ENCODE assay signal across 13 cellular contexts in the genomic region with DNA sequence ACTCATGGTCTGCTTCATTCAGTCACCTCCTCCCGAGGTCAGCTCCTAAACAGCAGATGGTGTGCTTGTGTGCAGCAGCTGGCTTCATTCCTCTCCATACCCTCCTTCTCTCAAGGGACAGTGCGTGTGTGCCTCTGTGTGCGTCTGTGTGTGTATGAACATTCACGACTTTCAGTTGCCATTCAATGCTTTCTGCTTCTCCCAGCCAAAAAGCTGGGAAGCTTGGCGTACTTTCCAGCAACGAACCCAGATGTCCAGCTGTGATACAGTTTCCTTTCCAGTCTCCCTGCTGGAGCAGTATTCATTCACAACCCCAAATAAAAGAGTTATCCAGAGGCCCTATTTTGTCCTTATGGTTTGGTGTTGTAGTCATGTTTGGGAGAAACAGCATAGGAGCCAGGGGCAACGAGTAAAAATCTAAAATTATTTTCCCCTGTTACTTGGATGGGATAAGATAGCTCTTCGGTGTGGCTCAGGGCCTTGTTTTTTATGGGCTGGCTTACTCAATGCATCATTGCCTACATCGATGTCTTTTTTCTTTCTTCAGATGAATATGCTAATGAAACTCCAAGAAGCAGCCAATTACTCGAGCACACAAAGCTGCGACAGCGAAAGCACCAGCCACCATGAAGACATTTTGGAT.
DNase-seq lines count a peak whose midpoint lies in the region; ATAC-seq lines count a peak whose summit lies in the region.
"Had no signal": no experiment of that assay in that cellular context is flagged by ENCODE, and none has a peak within 500 bp of the region (broad histone marks: within the 10 kb centered on the region; RNA-seq: fewer than 3 reads in every experiment).

No MANE protein-coding gene starts in this region.

- no peaks in the 10 kb centered on the region for H3K27me3 ChIP-seq in BLaER1 treated with 17β-estradiol and CSF1 and Interleukin-3, amounts not matched to agents 10 nM and 100 nM
- H3K27me3 ChIP-seq: foreskin keratinocyte, pancreas had no signal

- CTCF ChIA-PET in activated naive CD4-positive, alpha-beta T cell treated with anti-CD3 and anti-CD28 coated beads for 36 hours (lab: Charles Lee), result no interaction called here

- no peak for ATAC-seq in GM18861 (IDR thresholded peaks at IDR 0.05; ENCODE audit: unreplicated experiment)
- ATAC-seq: foreskin keratinocyte, pancreas had no signal

- no peaks in the 10 kb centered on the region for H3K9me3 Mint-ChIP-seq in activated naive CD4-positive, alpha-beta T cell treated with anti-CD3 and anti-CD28 coated beads for 36 hours
- H3K9me3 Mint-ChIP-seq in immature natural killer cell, result peaks cover 0 to 30% (median 8%) of the 10 kb centered on the region in 6 donors
- H3K9me3 Mint-ChIP-seq: activated naive CD4-positive, alpha-beta T cell treated with anti-CD3 and anti-CD28 coated beads, Interleukin-2, amount 50 U/mL, for 24 hours had no signal

- H3K36me3 Mint-ChIP-seq in activated naive CD4-positive, alpha-beta T cell treated with anti-CD3 and anti-CD28 coated beads for 36 hours (ENCODE audit: low read depth), result no peaks in the 10 kb centered on the region
- H3K36me3 Mint-ChIP-seq in immature natural killer cell, result peaks cover 0 to 4% (median 0%) of the 10 kb centered on the region in 3 donors
- H3K36me3 Mint-ChIP-seq: activated naive CD4-positive, alpha-beta T cell treated with anti-CD3 and anti-CD28 coated beads, Interleukin-2, amount 50 U/mL, for 24 hours had no signal

- no peaks in the 10 kb centered on the region for H4K20me1 ChIP-seq in BLaER1 treated with 17β-estradiol and CSF1 and Interleukin-3, amounts not matched to agents 10 nM and 100 nM

- H3K36me3 ChIP-seq in BLaER1 treated with 17β-estradiol and CSF1 and Interleukin-3, amounts not matched to agents 10 nM and 100 nM, result no peaks in the 10 kb centered on the region
- H3K36me3 ChIP-seq: pancreas had no signal

- H3K27ac Mint-ChIP-seq in activated naive CD4-positive, alpha-beta T cell treated with anti-CD3 and anti-CD28 coated beads for 36 hours, result no peak overlapping the region
- no peak overlapping the region for H3K27ac Mint-ChIP-seq in immature natural killer cell
- H3K27ac Mint-ChIP-seq: activated naive CD4-positive, alpha-beta T cell treated with anti-CD3 and anti-CD28 coated beads, Interleukin-2, amount 50 U/mL, for 24 hours had no signal

- H3K9me3 ChIP-seq in BLaER1 treated with 17β-estradiol and CSF1 and Interleukin-3, amounts not matched to agents 10 nM and 100 nM (replicated peaks in 1 of 11), result no peaks in the 10 kb centered on the region
- H3K9me3 ChIP-seq: pancreas had no signal

- peak overlapping the region in 6 of 11 experiments; percentile 1 to 40 (median 29); a peak in 8 of 22 replicates for H3K4me2 ChIP-seq in BLaER1 treated with 17β-estradiol and CSF1 and Interleukin-3, amounts not matched to agents 10 nM and 100 nM
- H3K4me2 ChIP-seq: KMS-11 had no signal

- no peak overlapping the region; a peak in 1 of 22 replicates for H3K27ac ChIP-seq in BLaER1 treated with 17β-estradiol and CSF1 and Interleukin-3, amounts not matched to agents 10 nM and 100 nM
- H3K27ac ChIP-seq: foreskin keratinocyte, KMS-11, pancreas had no signal

- peaks cover 0 to 22% (median 8%) of the 10 kb centered on the region in 10 experiments; a peak in 13 of 20 replicates for H3K4me1 ChIP-seq in BLaER1 treated with 17β-estradiol and CSF1 and Interleukin-3, amounts not matched to agents 10 nM and 100 nM
- H3K4me1 ChIP-seq: foreskin keratinocyte, pancreas had no signal

- intact Hi-C loops in posterior vena cava (cut with DNase I), result no loop called here
- intact Hi-C loops in activated naive CD4-positive, alpha-beta T cell treated with anti-CD3 and anti-CD28 coated beads for 36 hours (cut with micrococcal nuclease), result no loop called here

- H3K27me3 Mint-ChIP-seq in activated naive CD4-positive, alpha-beta T cell treated with anti-CD3 and anti-CD28 coated beads for 36 hours (ENCODE audit: low read depth), result no peaks in the 10 kb centered on the region
- H3K27me3 Mint-ChIP-seq in immature natural killer cell (ENCODE audit: low read depth in 3 of 3), result no peaks in the 10 kb centered on the region
- H3K27me3 Mint-ChIP-seq: activated naive CD4-positive, alpha-beta T cell treated with anti-CD3 and anti-CD28 coated beads, Interleukin-2, amount 50 U/mL, for 24 hours had no signal

- no peak overlapping the region for H3K4me3 ChIP-seq in BLaER1 treated with 17β-estradiol and CSF1 and Interleukin-3, amounts not matched to agents 10 nM and 100 nM
- H3K4me3 ChIP-seq: pancreas had no signal

- H3K4me1 Mint-ChIP-seq in activated naive CD4-positive, alpha-beta T cell treated with anti-CD3 and anti-CD28 coated beads for 36 hours (ENCODE audit: low read depth), result no peaks in the 10 kb centered on the region
- H3K4me1 Mint-ChIP-seq in immature natural killer cell, result no peaks in the 10 kb centered on the region
- H3K4me1 Mint-ChIP-seq: activated naive CD4-positive, alpha-beta T cell treated with anti-CD3 and anti-CD28 coated beads, Interleukin-2, amount 50 U/mL, for 24 hours had no signal

- DNase-seq in NCI-H2029 (lab: John Stamatoyannopoulos, UW), result peak; percentile 71
- peak in 38 of 58 donors; percentile 3 to 67 (median 26) for DNase-seq in anterior cingulate cortex (lab: John Stamatoyannopoulos, UW)
- peak; percentile 47 for DNase-seq in middle frontal gyrus (ENCODE audit: extremely low spot score, low spot score)
- DNase-seq in posterior vena cava (ENCODE audit: low spot score), result no peak
- no peak for DNase-seq in activated naive CD4-positive, alpha-beta T cell treated with anti-CD3 and anti-CD28 coated beads for 36 hours
- DNase-seq in immature natural killer cell, result no peak
- DNase-seq: foreskin keratinocyte, pancreas, T-helper 9 cell had no signal

- no peak overlapping the region for H3K9ac ChIP-seq in BLaER1 treated with 17β-estradiol and CSF1 and Interleukin-3, amounts not matched to agents 10 nM and 100 nM
- H3K9ac ChIP-seq: KMS-11 had no signal

- H3K4me3 Mint-ChIP-seq in activated naive CD4-positive, alpha-beta T cell treated with anti-CD3 and anti-CD28 coated beads for 36 hours, result no peak overlapping the region
- no peak overlapping the region for H3K4me3 Mint-ChIP-seq in immature natural killer cell
- H3K4me3 Mint-ChIP-seq: activated naive CD4-positive, alpha-beta T cell treated with anti-CD3 and anti-CD28 coated beads, Interleukin-2, amount 50 U/mL, for 24 hours had no signal

Comparison
In these comparisons a context has a peak if more than half of its experiments do, and no peak if none do; other contexts are left out.
1. DNase-seq: peak in NCI-H2029 (single experiment), anterior cingulate cortex (38 of 58) and middle frontal gyrus (single experiment); none in posterior vena cava (single experiment), activated naive CD4-positive, alpha-beta T cell treated with anti-CD3 and anti-CD28 coated beads for 36 hours (single experiment) and immature natural killer cell (0 of 3).